In genomic region chr17:80743181-80743771, GRCh38 we compare ENCODE assay signal across 8 cellular contexts.
DNase-seq lines count a peak whose midpoint lies in the region; FAIRE-seq lines count a peak whose summit lies in the region.

No MANE protein-coding gene starts in this region.

- peaks cover 57% of the 10 kb centered on the region for H3K36me3 Mint-ChIP-seq in activated T-cell treated with anti-CD3 and anti-CD28 coated beads, Interleukin-2, amount 50 U/mL, for 24 hours (ENCODE audit: low read depth)

- H3K4me1 Mint-ChIP-seq in activated T-cell treated with anti-CD3 and anti-CD28 coated beads, Interleukin-2, amount 50 U/mL, for 24 hours (ENCODE audit: low read depth): peaks cover 56% of the 10 kb centered on the region

- H3K27ac Mint-ChIP-seq in activated T-cell treated with anti-CD3 and anti-CD28 coated beads, Interleukin-2, amount 50 U/mL, for 24 hours: peak overlapping the region; percentile 13

- H3K9me3 Mint-ChIP-seq in activated T-cell treated with anti-CD3 and anti-CD28 coated beads, Interleukin-2, amount 50 U/mL, for 24 hours: no peaks in the 10 kb centered on the region

- no peaks in the 10 kb centered on the region for H3K27me3 Mint-ChIP-seq in activated T-cell treated with anti-CD3 and anti-CD28 coated beads, Interleukin-2, amount 50 U/mL, for 24 hours

- DNase-seq in activated effector memory CD4-positive, alpha-beta T cell treated with anti-CD3 and anti-CD28 coated beads, Interleukin-2, amount 50 U/mL, for 16 hours: peak; percentile 77
- no peak for DNase-seq in activated effector memory CD4-positive, alpha-beta T cell treated with Interleukin-2 at 50 U/mL for 16 hours
- DNase-seq in activated T-cell treated with anti-CD3 and anti-CD28 coated beads, Interleukin-2, amount 50 U/mL, for 24 hours: no peak
- peak; percentile 12 for DNase-seq in kidney glomerular epithelial cell (lab: John Stamatoyannopoulos, UW)
- DNase-seq in stromal cell of bone marrow (ENCODE audit: low read depth): peak; percentile 19
- no peak for DNase-seq in RCC 7860 (ENCODE audit: low spot score)
- DNase-seq in NCI-H2107 treated with DMSO at 0.1 percent for 48 hours (lab: John Stamatoyannopoulos, UW; ENCODE audit: unreplicated experiment): no peak
- no peak for DNase-seq in NCI-H2107 (lab: John Stamatoyannopoulos, UW)

- H3K4me3 Mint-ChIP-seq in activated T-cell treated with anti-CD3 and anti-CD28 coated beads, Interleukin-2, amount 50 U/mL, for 24 hours: peak overlapping the region; percentile 48

- no peak for FAIRE-seq in RCC 7860 (lab: Jason Lieb, UNC)

Comparison
In these comparisons a context has a peak if more than half of its experiments do, and no peak if none do; other contexts are left out.
1. DNase-seq: peak in activated effector memory CD4-positive, alpha-beta T cell treated with anti-CD3 and anti-CD28 coated beads, Interleukin-2, amount 50 U/mL, for 16 hours (single experiment), kidney glomerular epithelial cell (single experiment) and stromal cell of bone marrow (single experiment); none in activated effector memory CD4-positive, alpha-beta T cell treated with Interleukin-2 at 50 U/mL for 16 hours (single experiment), activated T-cell treated with anti-CD3 and anti-CD28 coated beads, Interleukin-2, amount 50 U/mL, for 24 hours (single experiment), RCC 7860 (single experiment), NCI-H2107 treated with DMSO at 0.1 percent for 48 hours (single experiment) and NCI-H2107 (single experiment).